Comparison of ENCODE assay signal across 2 cellular contexts in genomic region chr2:203743441-203743932, GRCh38.
TF ChIP-seq lines count a peak whose summit lies in the region.

No MANE protein-coding gene starts in this region.

TF ChIP-seq in IMR-90, 13 proteins besides CTCF, POLR2A, EP300 and RAD21:
- TF ChIP-seq CEBPB (IDR thresholded peaks at IDR 0.05; ENCODE audit: low read depth, low read length): peak; percentile 60
- no peak for TF ChIP-seq SMC3 (IDR thresholded peaks at IDR 0.05; ENCODE audit: low read depth, low read length)

TF ChIP-seq in WTC11, 78 proteins besides CTCF, POLR2A, EP300 and RAD21:
- TF ChIP-seq ATF6 (CRISPR knock-in tag; IDR thresholded peaks at IDR 0.05) (no peak), ESRRA (CRISPR knock-in tag; IDR thresholded peaks at IDR 0.05; ENCODE audit: borderline replicate concordance) (no peak), ZNF219 (CRISPR knock-in tag; IDR thresholded peaks at IDR 0.05; ENCODE audit: borderline replicate concordance) (no peak), ARID4B (CRISPR knock-in tag; IDR thresholded peaks at IDR 0.05; ENCODE audit: borderline replicate concordance) (no peak), NR2C2 (CRISPR knock-in tag; IDR thresholded peaks at IDR 0.05) (no peak), OVOL2 (CRISPR knock-in tag; IDR thresholded peaks at IDR 0.05; ENCODE audit: borderline replicate concordance) (no peak), TEAD1 (CRISPR knock-in tag; IDR thresholded peaks at IDR 0.05) (no peak), ATF2 (CRISPR knock-in tag; IDR thresholded peaks at IDR 0.05; ENCODE audit: borderline replicate concordance, low read depth) (no peak), CREM (CRISPR knock-in tag; IDR thresholded peaks at IDR 0.05) (no peak), IRF1 (CRISPR knock-in tag; IDR thresholded peaks at IDR 0.05) (no peak), CDX4 (CRISPR knock-in tag; IDR thresholded peaks at IDR 0.05; ENCODE audit: borderline replicate concordance) (no peak), ZNF232 (CRISPR knock-in tag; IDR thresholded peaks at IDR 0.05) (no peak), USF1 (CRISPR knock-in tag; IDR thresholded peaks at IDR 0.05) (no peak), ETV6 (CRISPR knock-in tag; IDR thresholded peaks at IDR 0.05) (no peak), JAZF1 (CRISPR knock-in tag; IDR thresholded peaks at IDR 0.05) (no peak), E2F4 (CRISPR knock-in tag; IDR thresholded peaks at IDR 0.05; ENCODE audit: borderline replicate concordance, low read depth) (no peak)
TF ChIP-seq in WTC11: peak in this region for 0.
